ENCODE assay signal across 1 cellular context in the genomic region with DNA sequence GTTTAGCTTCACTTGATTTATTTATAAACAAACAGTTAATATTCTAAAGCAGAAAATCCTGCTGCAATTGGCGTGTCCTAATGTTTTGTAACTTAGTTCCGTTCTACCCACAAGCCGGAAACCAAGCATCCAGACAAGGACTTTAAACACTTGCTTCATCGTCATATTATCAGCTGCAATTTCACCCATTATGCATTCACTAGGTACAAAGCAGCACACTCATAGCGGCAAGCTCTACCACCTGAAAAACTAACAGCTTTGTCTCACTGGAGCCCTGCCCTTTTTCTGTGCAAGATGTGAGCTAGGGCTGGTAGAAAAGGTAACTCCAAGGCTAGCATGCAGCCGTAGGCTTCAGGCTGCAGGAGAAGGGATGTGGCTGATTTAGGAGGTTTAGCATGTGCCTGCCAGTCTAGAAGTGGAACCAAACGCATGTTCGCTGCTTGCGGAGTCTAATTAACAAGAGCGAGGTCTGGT.
A peak's percentile ranks its signal among the peaks of the same experiment; 100 is the strongest.
TF ChIP-seq lines count a peak whose summit lies in the region.

No MANE protein-coding gene starts in this region.

TF ChIP-seq in HepG2, 621 proteins besides CTCF, POLR2A, EP300 and RAD21 (continued from another document and continues in another):
- TF ChIP-seq, protein P1, sequence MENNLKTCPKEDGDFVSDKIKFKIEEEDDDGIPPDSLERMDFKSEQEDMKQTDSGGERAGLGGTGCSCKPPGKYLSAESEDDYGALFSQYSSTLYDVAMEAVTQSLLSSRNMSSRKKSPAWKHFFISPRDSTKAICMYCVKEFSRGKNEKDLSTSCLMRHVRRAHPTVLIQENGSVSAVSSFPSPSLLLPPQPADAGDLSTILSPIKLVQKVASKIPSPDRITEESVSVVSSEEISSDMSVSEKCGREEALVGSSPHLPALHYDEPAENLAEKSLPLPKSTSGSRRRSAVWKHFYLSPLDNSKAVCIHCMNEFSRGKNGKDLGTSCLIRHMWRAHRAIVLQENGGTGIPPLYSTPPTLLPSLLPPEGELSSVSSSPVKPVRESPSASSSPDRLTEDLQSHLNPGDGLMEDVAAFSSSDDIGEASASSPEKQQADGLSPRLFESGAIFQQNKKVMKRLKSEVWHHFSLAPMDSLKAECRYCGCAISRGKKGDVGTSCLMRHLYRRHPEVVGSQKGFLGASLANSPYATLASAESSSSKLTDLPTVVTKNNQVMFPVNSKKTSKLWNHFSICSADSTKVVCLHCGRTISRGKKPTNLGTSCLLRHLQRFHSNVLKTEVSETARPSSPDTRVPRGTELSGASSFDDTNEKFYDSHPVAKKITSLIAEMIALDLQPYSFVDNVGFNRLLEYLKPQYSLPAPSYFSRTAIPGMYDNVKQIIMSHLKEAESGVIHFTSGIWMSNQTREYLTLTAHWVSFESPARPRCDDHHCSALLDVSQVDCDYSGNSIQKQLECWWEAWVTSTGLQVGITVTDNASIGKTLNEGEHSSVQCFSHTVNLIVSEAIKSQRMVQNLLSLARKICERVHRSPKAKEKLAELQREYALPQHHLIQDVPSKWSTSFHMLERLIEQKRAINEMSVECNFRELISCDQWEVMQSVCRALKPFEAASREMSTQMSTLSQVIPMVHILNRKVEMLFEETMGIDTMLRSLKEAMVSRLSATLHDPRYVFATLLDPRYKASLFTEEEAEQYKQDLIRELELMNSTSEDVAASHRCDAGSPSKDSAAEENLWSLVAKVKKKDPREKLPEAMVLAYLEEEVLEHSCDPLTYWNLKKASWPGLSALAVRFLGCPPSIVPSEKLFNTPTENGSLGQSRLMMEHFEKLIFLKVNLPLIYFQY (CRISPR knock-in tag; IDR thresholded peaks at IDR 0.05; ENCODE audit: borderline replicate concordance), result no peak
- TF ChIP-seq ZNF724P (CRISPR knock-in tag; IDR thresholded peaks at IDR 0.05; ENCODE audit: borderline replicate concordance) (no peak), TCF12 (IDR thresholded peaks at IDR 0.05) (no peak), TCF12 (CRISPR knock-in tag; IDR thresholded peaks at IDR 0.05) (no peak), ZNF232 (CRISPR knock-in tag; IDR thresholded peaks at IDR 0.05; ENCODE audit: borderline replicate concordance) (no peak), KMT2A (CRISPR knock-in tag; IDR thresholded peaks at IDR 0.05) (no peak), MAFF (IDR thresholded peaks at IDR 0.05; ENCODE audit: low read depth, low read length) (0 out of 2 replicates have a peak, but pooled peaks have one; percentile 8), ZNF331 (CRISPR knock-in tag; IDR thresholded peaks at IDR 0.05) (no peak), ZBTB7A (CRISPR knock-in tag; IDR thresholded peaks at IDR 0.05) (no peak), RFXANK (CRISPR knock-in tag; IDR thresholded peaks at IDR 0.05) (no peak), NCOA5 (CRISPR knock-in tag; IDR thresholded peaks at IDR 0.05) (no peak), TGIF2 (CRISPR knock-in tag; IDR thresholded peaks at IDR 0.05) (no peak), NR2F2 (IDR thresholded peaks at IDR 0.05; ENCODE audit: borderline replicate concordance, low read depth) (no peak), SAP130 (CRISPR knock-in tag; IDR thresholded peaks at IDR 0.05; ENCODE audit: low read depth) (peak; percentile 53), HNRNPLL (IDR thresholded peaks at IDR 0.05; ENCODE audit: low read depth, low read length, poor library complexity, severe bottlenecking) (no peak), LCORL (IDR thresholded peaks at IDR 0.05) (no peak), LCORL (CRISPR knock-in tag; IDR thresholded peaks at IDR 0.05) (no peak), CEBPG (CRISPR knock-in tag; IDR thresholded peaks at IDR 0.05) (peak; percentile 76), ZNF441 (CRISPR knock-in tag; IDR thresholded peaks at IDR 0.05; ENCODE audit: borderline replicate concordance) (0 out of 2 replicates have a peak, but pooled peaks have one; percentile 12), MIXL1 (CRISPR knock-in tag; IDR thresholded peaks at IDR 0.05) (0 out of 2 replicates have a peak, but pooled peaks have one; percentile 16), ZNF468 (CRISPR knock-in tag; IDR thresholded peaks at IDR 0.05) (no peak), ZNF337 (CRISPR knock-in tag; IDR thresholded peaks at IDR 0.05; ENCODE audit: borderline replicate concordance, low read depth) (no peak), YEATS2 (CRISPR knock-in tag; IDR thresholded peaks at IDR 0.05; ENCODE audit: borderline replicate concordance) (peak; percentile 46; the same call in 1 of the 2 replicates), ZNF709 (CRISPR knock-in tag; IDR thresholded peaks at IDR 0.05) (no peak), ELF3 (CRISPR knock-in tag; IDR thresholded peaks at IDR 0.05) (peak; percentile 46; the same call in 1 of the 2 replicates), DNMT1 (CRISPR knock-in tag; IDR thresholded peaks at IDR 0.05) (no peak), HDAC2 (CRISPR knock-in tag; IDR thresholded peaks at IDR 0.05) (peak; percentile 26; the same call in 1 of the 2 replicates), GABPB1 (CRISPR knock-in tag; IDR thresholded peaks at IDR 0.05) (peak; percentile 25; the same call in 1 of the 2 replicates), ZBTB21 (CRISPR knock-in tag; IDR thresholded peaks at IDR 0.05) (0 out of 2 replicates have a peak, but pooled peaks have one; percentile 28), FOXA3 (CRISPR knock-in tag; IDR thresholded peaks at IDR 0.05) (0 out of 2 replicates have a peak, but pooled peaks have one; percentile 12), TBX2 (CRISPR knock-in tag; IDR thresholded peaks at IDR 0.05; ENCODE audit: borderline replicate concordance) (peak; percentile 16; the same call in 1 of the 2 replicates), BRCA1 (CRISPR knock-in tag; IDR thresholded peaks at IDR 0.05) (no peak), ATRX (CRISPR knock-in tag; IDR thresholded peaks at IDR 0.05; ENCODE audit: borderline replicate concordance) (no peak), CHD2 (IDR thresholded peaks at IDR 0.05; ENCODE audit: low read depth, low read length) (no peak), MLLT10 (CRISPR knock-in tag; IDR thresholded peaks at IDR 0.05) (no peak), CEBPB (IDR thresholded peaks at IDR 0.05; ENCODE audit: borderline replicate concordance, low read depth, low read length) (peak; percentile 79; the same call in 1 of the 2 replicates)
- TF ChIP-seq, protein P2, sequence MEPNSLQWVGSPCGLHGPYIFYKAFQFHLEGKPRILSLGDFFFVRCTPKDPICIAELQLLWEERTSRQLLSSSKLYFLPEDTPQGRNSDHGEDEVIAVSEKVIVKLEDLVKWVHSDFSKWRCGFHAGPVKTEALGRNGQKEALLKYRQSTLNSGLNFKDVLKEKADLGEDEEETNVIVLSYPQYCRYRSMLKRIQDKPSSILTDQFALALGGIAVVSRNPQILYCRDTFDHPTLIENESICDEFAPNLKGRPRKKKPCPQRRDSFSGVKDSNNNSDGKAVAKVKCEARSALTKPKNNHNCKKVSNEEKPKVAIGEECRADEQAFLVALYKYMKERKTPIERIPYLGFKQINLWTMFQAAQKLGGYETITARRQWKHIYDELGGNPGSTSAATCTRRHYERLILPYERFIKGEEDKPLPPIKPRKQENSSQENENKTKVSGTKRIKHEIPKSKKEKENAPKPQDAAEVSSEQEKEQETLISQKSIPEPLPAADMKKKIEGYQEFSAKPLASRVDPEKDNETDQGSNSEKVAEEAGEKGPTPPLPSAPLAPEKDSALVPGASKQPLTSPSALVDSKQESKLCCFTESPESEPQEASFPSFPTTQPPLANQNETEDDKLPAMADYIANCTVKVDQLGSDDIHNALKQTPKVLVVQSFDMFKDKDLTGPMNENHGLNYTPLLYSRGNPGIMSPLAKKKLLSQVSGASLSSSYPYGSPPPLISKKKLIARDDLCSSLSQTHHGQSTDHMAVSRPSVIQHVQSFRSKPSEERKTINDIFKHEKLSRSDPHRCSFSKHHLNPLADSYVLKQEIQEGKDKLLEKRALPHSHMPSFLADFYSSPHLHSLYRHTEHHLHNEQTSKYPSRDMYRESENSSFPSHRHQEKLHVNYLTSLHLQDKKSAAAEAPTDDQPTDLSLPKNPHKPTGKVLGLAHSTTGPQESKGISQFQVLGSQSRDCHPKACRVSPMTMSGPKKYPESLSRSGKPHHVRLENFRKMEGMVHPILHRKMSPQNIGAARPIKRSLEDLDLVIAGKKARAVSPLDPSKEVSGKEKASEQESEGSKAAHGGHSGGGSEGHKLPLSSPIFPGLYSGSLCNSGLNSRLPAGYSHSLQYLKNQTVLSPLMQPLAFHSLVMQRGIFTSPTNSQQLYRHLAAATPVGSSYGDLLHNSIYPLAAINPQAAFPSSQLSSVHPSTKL (CRISPR knock-in tag; IDR thresholded peaks at IDR 0.05), result peak; percentile 64
- TF ChIP-seq, protein P3, sequence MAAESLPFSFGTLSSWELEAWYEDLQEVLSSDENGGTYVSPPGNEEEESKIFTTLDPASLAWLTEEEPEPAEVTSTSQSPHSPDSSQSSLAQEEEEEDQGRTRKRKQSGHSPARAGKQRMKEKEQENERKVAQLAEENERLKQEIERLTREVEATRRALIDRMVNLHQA (CRISPR knock-in tag; IDR thresholded peaks at IDR 0.05), result no peak
- TF ChIP-seq, protein P4, sequence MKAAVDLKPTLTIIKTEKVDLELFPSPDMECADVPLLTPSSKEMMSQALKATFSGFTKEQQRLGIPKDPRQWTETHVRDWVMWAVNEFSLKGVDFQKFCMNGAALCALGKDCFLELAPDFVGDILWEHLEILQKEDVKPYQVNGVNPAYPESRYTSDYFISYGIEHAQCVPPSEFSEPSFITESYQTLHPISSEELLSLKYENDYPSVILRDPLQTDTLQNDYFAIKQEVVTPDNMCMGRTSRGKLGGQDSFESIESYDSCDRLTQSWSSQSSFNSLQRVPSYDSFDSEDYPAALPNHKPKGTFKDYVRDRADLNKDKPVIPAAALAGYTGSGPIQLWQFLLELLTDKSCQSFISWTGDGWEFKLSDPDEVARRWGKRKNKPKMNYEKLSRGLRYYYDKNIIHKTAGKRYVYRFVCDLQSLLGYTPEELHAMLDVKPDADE (CRISPR knock-in tag; IDR thresholded peaks at IDR 0.05), result no peak
- TF ChIP-seq, protein P5, sequence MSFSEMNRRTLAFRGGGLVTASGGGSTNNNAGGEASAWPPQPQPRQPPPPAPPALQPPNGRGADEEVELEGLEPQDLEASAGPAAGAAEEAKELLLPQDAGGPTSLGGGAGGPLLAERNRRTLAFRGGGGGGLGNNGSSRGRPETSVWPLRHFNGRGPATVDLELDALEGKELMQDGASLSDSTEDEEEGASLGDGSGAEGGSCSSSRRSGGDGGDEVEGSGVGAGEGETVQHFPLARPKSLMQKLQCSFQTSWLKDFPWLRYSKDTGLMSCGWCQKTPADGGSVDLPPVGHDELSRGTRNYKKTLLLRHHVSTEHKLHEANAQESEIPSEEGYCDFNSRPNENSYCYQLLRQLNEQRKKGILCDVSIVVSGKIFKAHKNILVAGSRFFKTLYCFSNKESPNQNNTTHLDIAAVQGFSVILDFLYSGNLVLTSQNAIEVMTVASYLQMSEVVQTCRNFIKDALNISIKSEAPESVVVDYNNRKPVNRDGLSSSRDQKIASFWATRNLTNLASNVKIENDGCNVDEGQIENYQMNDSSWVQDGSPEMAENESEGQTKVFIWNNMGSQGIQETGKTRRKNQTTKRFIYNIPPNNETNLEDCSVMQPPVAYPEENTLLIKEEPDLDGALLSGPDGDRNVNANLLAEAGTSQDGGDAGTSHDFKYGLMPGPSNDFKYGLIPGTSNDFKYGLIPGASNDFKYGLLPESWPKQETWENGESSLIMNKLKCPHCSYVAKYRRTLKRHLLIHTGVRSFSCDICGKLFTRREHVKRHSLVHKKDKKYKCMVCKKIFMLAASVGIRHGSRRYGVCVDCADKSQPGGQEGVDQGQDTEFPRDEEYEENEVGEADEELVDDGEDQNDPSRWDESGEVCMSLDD (CRISPR knock-in tag; IDR thresholded peaks at IDR 0.05; ENCODE audit: borderline replicate concordance), result no peak
- TF ChIP-seq, protein P6, sequence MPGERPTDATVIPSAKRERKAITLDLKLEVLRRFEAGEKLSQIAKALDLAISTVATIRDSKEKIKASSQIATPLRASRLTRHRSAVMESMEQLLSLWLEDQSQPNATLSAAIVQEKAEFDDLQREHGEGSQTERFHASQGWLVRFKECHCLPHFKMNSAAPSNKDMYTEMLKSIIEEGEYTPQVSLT (CRISPR knock-in tag; IDR thresholded peaks at IDR 0.05; ENCODE audit: borderline replicate concordance, low read depth), result no peak
- TF ChIP-seq, protein P7, sequence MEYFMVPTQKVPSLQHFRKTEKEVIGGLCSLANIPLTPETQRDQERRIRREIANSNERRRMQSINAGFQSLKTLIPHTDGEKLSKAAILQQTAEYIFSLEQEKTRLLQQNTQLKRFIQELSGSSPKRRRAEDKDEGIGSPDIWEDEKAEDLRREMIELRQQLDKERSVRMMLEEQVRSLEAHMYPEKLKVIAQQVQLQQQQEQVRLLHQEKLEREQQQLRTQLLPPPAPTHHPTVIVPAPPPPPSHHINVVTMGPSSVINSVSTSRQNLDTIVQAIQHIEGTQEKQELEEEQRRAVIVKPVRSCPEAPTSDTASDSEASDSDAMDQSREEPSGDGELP (IDR thresholded peaks at IDR 0.05; ENCODE audit: borderline replicate concordance, low read depth), result peak; percentile 76
- TF ChIP-seq, protein P8, sequence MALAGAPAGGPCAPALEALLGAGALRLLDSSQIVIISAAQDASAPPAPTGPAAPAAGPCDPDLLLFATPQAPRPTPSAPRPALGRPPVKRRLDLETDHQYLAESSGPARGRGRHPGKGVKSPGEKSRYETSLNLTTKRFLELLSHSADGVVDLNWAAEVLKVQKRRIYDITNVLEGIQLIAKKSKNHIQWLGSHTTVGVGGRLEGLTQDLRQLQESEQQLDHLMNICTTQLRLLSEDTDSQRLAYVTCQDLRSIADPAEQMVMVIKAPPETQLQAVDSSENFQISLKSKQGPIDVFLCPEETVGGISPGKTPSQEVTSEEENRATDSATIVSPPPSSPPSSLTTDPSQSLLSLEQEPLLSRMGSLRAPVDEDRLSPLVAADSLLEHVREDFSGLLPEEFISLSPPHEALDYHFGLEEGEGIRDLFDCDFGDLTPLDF (CRISPR knock-in tag; IDR thresholded peaks at IDR 0.05), result no peak
- TF ChIP-seq, protein P9, sequence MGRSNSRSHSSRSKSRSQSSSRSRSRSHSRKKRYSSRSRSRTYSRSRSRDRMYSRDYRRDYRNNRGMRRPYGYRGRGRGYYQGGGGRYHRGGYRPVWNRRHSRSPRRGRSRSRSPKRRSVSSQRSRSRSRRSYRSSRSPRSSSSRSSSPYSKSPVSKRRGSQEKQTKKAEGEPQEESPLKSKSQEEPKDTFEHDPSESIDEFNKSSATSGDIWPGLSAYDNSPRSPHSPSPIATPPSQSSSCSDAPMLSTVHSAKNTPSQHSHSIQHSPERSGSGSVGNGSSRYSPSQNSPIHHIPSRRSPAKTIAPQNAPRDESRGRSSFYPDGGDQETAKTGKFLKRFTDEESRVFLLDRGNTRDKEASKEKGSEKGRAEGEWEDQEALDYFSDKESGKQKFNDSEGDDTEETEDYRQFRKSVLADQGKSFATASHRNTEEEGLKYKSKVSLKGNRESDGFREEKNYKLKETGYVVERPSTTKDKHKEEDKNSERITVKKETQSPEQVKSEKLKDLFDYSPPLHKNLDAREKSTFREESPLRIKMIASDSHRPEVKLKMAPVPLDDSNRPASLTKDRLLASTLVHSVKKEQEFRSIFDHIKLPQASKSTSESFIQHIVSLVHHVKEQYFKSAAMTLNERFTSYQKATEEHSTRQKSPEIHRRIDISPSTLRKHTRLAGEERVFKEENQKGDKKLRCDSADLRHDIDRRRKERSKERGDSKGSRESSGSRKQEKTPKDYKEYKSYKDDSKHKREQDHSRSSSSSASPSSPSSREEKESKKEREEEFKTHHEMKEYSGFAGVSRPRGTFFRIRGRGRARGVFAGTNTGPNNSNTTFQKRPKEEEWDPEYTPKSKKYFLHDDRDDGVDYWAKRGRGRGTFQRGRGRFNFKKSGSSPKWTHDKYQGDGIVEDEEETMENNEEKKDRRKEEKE (IDR thresholded peaks at IDR 0.05), result no peak
